Comparison of ENCODE assay signal across 8 cellular contexts in genomic region chr10:43649149-43649523, GRCh38. TPM values are rescaled to one million over a fixed set of nuclear protein-coding genes. Genes with fewer than 3 reads are reported as not detected.
DNase-seq lines count a peak whose midpoint lies in the region; ATAC-seq, FAIRE-seq and TF ChIP-seq lines count a peak whose summit lies in the region.

No MANE protein-coding gene starts in this region.

- no peaks in the 10 kb centered on the region for H3K27me3 Mint-ChIP-seq in activated T-cell treated with anti-CD3 and anti-CD28 coated beads, Interleukin-2, amount 50 U/mL, for 24 hours

- peaks cover 14 to 22% (median 14%) of the 10 kb centered on the region in 3 donors for H3K36me3 ChIP-seq in esophagus squamous epithelium

- ATAC-seq in GM18505 (IDR thresholded peaks at IDR 0.05; ENCODE audit: unreplicated experiment), result no peak

- peaks cover 0 to 19% (median 4%) of the 10 kb centered on the region in 3 donors for H3K4me1 ChIP-seq in esophagus squamous epithelium

- H3K27ac ChIP-seq in RWPE1 (peak overlapping the region; percentile 47; the same call in 1 of the 2 replicates), esophagus squamous epithelium (peak overlapping the region; percentile 68 to 88 (median 78))

- CTCF ChIA-PET in RWPE1 (lab: Yijun Ruan, JAX), result no interaction called here

- H3K4me3 ChIP-seq in esophagus squamous epithelium, result peak overlapping the region; percentile 67 to 84 (median 80)

- H3K27ac Mint-ChIP-seq in activated T-cell treated with anti-CD3 and anti-CD28 coated beads, Interleukin-2, amount 50 U/mL, for 24 hours, result peak overlapping the region; percentile 88

- no peak for DNase-seq in activated T-cell treated with anti-CD3 and anti-CD28 coated beads, Interleukin-2, amount 50 U/mL, for 24 hours
- DNase-seq in activated T-cell treated with anti-CD3 and anti-CD28 coated beads for 4 hours (no peak), RWPE1 (ENCODE audit: low spot score) (no peak), esophagus squamous epithelium (lab: John Stamatoyannopoulos, UW) (no peak), non-pigmented ciliary epithelial cell (ENCODE audit: low read depth) (peak; percentile 6), GM12891 (ENCODE audit: insufficient read length, low spot score) (no peak)
- no peak for DNase-seq in activated CD8-positive, alpha-beta memory T cell treated with anti-CD3 and anti-CD28 coated beads, Interleukin-2, amount 50 U/mL, for 48 hours

- peaks cover 19% of the 10 kb centered on the region for H3K4me1 Mint-ChIP-seq in activated T-cell treated with anti-CD3 and anti-CD28 coated beads, Interleukin-2, amount 50 U/mL, for 24 hours (ENCODE audit: low read depth)

- intact Hi-C loops in esophagus squamous epithelium (cut with DNase I), result no loop called here

- TF ChIP-seq CTCF in RWPE1 (conservative IDR thresholded peaks at IDR 0.05; ENCODE audit: low read depth) (no peak), esophagus squamous epithelium (IDR thresholded peaks at IDR 0.05) (no peak)

- peak overlapping the region; percentile 84 for H3K4me3 Mint-ChIP-seq in activated T-cell treated with anti-CD3 and anti-CD28 coated beads, Interleukin-2, amount 50 U/mL, for 24 hours

- peaks cover 4 to 31% (median 26%) of the 10 kb centered on the region in 3 donors for H3K9me3 ChIP-seq in esophagus squamous epithelium

- POLR2A ChIA-PET in RWPE1 (lab: Yijun Ruan, JAX; ENCODE audit: low non-redundant PET), result interaction anchor here (0.6 to 0.8 kb wide), 2 partner anchors 126 to 1253 kb away, joined by 3 read pairs; no protein-coding TSS in a partner anchor

- H3K9me3 Mint-ChIP-seq in activated T-cell treated with anti-CD3 and anti-CD28 coated beads, Interleukin-2, amount 50 U/mL, for 24 hours, result peaks cover 27% of the 10 kb centered on the region

- no peak for TF ChIP-seq POLR2A in esophagus squamous epithelium (IDR thresholded peaks at IDR 0.05)
- no peak for TF ChIP-seq POLR2A in GM18505 (IDR thresholded peaks at IDR 0.05; ENCODE audit: borderline replicate concordance, extremely low read depth, insufficient read depth, insufficient read length)
- TF ChIP-seq POLR2A in GM12891 (IDR thresholded peaks at IDR 0.05; ENCODE audit: low read depth, low read length), result no peak

- peaks cover 43% of the 10 kb centered on the region for H3K36me3 Mint-ChIP-seq in activated T-cell treated with anti-CD3 and anti-CD28 coated beads, Interleukin-2, amount 50 U/mL, for 24 hours (ENCODE audit: low read depth)

- no peak for FAIRE-seq in GM12891 (lab: Jason Lieb, UNC)

- H3K27me3 ChIP-seq in esophagus squamous epithelium, result peaks cover 0 to 9% (median 0%) of the 10 kb centered on the region in 4 donors

- 15 to 16% methylated on average over 14 to 15 of the region's 15 CpGs for WGBS in esophagus squamous epithelium, 2 donors

TF ChIP-seq in GM12891, 5 proteins besides CTCF, POLR2A, EP300 and RAD21:
- TF ChIP-seq POLR2AphosphoS5 (IDR thresholded peaks at IDR 0.05; ENCODE audit: low read depth, low read length) (no peak), PAX5 (IDR thresholded peaks at IDR 0.05; ENCODE audit: insufficient read depth, low read length, severe bottlenecking) (no peak), SPI1 (IDR thresholded peaks at IDR 0.05; ENCODE audit: low read depth, low read length) (no peak), POU2F2 (IDR thresholded peaks at IDR 0.05; ENCODE audit: low read depth, low read length) (no peak)

RNA-seq across cellular contexts. Expression of gene ZNF32, which starts 0.5 kb away (rescaled TPM):
- total RNA-seq in esophagus squamous epithelium, result 10 to 100 TPM; 10.1 to 38.0 (median 19.3) TPM
- 18.9 TPM for polyA plus RNA-seq in GM12891 (2012; ENCODE audit: low read depth, missing spikeins)

RNA-seq across cellular contexts. Expression of gene ZNF485, which starts 42.9 kb away (rescaled TPM):
- total RNA-seq in esophagus squamous epithelium, result 10 to 100 TPM in 1 of 4 donors, 1 to 10 TPM in 3; 1.1 to 10.9 (median 5.0) TPM
- 1.3 TPM for polyA plus RNA-seq in GM12891 (2012; ENCODE audit: low read depth, missing spikeins)
